In the genomic region with DNA sequence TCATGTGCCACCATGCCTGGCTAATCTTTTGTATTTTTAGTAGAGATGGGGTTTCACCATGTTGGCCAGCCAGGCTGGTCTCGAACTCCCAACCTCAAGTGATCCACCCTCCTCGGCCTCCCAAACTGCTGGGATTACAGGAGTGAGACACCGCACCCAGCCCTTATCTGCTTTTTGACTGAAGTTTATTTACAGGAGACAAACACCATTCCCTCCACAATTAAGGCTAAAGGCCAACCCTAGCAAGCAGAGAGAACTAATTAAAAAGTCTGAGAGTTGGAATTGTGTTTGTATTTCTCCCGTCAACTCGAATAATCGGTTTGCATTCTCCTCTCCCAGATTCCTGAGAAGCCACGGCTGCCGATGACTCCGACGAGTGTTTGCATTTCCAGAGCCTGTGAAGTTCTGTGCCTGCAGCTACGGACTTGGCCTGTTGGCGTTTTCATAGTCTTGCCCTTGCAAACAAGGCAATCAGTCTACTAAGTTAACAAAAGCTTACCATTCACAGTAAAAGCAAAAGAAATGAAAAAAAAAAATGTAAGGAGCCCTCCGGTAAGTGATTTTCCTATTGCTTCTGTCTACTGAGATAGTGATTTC, we compare ENCODE assay signal across 17 cellular contexts.
DNase-seq lines count a peak whose midpoint lies in the region; ATAC-seq and TF ChIP-seq lines count a peak whose summit lies in the region.
"Had no signal": no experiment of that assay in that cellular context is flagged by ENCODE, and none has a peak within 500 bp of the region (broad histone marks: within the 10 kb centered on the region; RNA-seq: fewer than 3 reads in every experiment).

No MANE protein-coding gene starts in this region.

- no peak overlapping the region for H3K4me3 Mint-ChIP-seq in glutamatergic neuron (ENCODE audit: unreplicated experiment)
- H3K4me3 Mint-ChIP-seq: activated CD4-positive, alpha-beta T cell treated with anti-CD3 and anti-CD28 coated beads, Interleukin-2, amount 10 ng/mL, durations not matched to agents 24 days and 14 days; activated T-helper 1 cell treated with anti-CD3 and anti-CD28 coated beads, Interleukin-12 subunit alpha, Interleukin-12 subunit beta, Interleukin-2, Interleukin-4 antibody, amounts not matched to agents 30 ng/mL and 10 ng/mL and 1 ng/mL, durations not matched to agents 14 hours and 24 hours and 36 hours; T-cell had no signal

- H3K4me1 Mint-ChIP-seq in glutamatergic neuron (ENCODE audit: low read depth, unreplicated experiment), result no peaks in the 10 kb centered on the region
- H3K4me1 Mint-ChIP-seq: activated CD4-positive, alpha-beta T cell treated with anti-CD3 and anti-CD28 coated beads, Interleukin-2, amount 10 ng/mL, durations not matched to agents 24 days and 14 days; T-cell had no signal

- H3K36me3 Mint-ChIP-seq in glutamatergic neuron (ENCODE audit: unreplicated experiment), result no peaks in the 10 kb centered on the region
- H3K36me3 Mint-ChIP-seq: T-cell had no signal

- H3K9me3 ChIP-seq in AG04450 (ENCODE audit: control insufficient read depth, insufficient read depth, low read length), result peaks cover 5% of the 10 kb centered on the region
- H3K9me3 ChIP-seq: BE2C had no signal

- H3K27me3 ChIP-seq in AG04450 (ENCODE audit: control insufficient read depth, insufficient read depth, low read length), result peaks cover 44% of the 10 kb centered on the region
- no peaks in the 10 kb centered on the region for H3K27me3 ChIP-seq in brain microvascular endothelial cell (replicated peaks)
- H3K27me3 ChIP-seq: BE2C had no signal

- H3K27ac Mint-ChIP-seq in glutamatergic neuron (ENCODE audit: unreplicated experiment), result no peak overlapping the region
- H3K27ac Mint-ChIP-seq: activated CD4-positive, alpha-beta T cell treated with anti-CD3 and anti-CD28 coated beads, Interleukin-2, amount 10 ng/mL, durations not matched to agents 24 days and 14 days; activated T-helper 1 cell treated with anti-CD3 and anti-CD28 coated beads, Interleukin-12 subunit alpha, Interleukin-12 subunit beta, Interleukin-2, Interleukin-4 antibody, amounts not matched to agents 30 ng/mL and 10 ng/mL and 1 ng/mL, durations not matched to agents 14 hours and 24 hours and 36 hours; T-cell had no signal

- POLR2A ChIA-PET in AG04450 (lab: Yijun Ruan, JAX), result interaction anchor here (0.7 to 0.8 kb wide), 5 partner anchors 12 to 274 kb away, joined by 3 to 4 read pairs (median 3); no protein-coding TSS in a partner anchor

- CTCF ChIA-PET in AG04450 (lab: Charles Lee), result interaction anchor here (0.7 to 1.5 kb wide), 2 partner anchors 270 to 354 kb away, joined by 4 to 5 read pairs; no protein-coding TSS in a partner anchor

- DNase-seq in AG04450 (ENCODE audit: low read depth, low spot score) (no peak), HT-29 (ENCODE audit: low spot score) (peak; percentile 15), brain microvascular endothelial cell (peak; percentile 11), kidney glomerular epithelial cell (lab: John Stamatoyannopoulos, UW) (peak; percentile 20), T-helper 2 cell (no peak), glutamatergic neuron (no peak)
- DNase-seq: activated CD4-positive, alpha-beta T cell treated with anti-CD3 and anti-CD28 coated beads, Interleukin-2, amount 10 ng/mL, durations not matched to agents 24 days and 14 days; BE2C; Karpas-422; midbrain; stimulated activated CD4-positive, alpha-beta T cell treated with anti-CD3 and anti-CD28 coated beads, Interleukin-4, amount 100 ng/mL, for 4 hours; stimulated activated naive CD4-positive, alpha-beta T cell treated with Interleukin-2 at 50 U/mL for 16 hours; T-cell had no signal

- H3K27ac ChIP-seq in AG04450 (ENCODE audit: low read depth, low read length) (no peak overlapping the region), brain microvascular endothelial cell (no peak overlapping the region)
- H3K27ac ChIP-seq: breast epithelium had no signal

- ATAC-seq in GM19463 (IDR thresholded peaks at IDR 0.05; ENCODE audit: unreplicated experiment), result no peak
- no peak for ATAC-seq in GM21723 (IDR thresholded peaks at IDR 0.05; ENCODE audit: unreplicated experiment)
- ATAC-seq: T-cell had no signal

- no peak overlapping the region for H3K4me3 ChIP-seq in AG04450 (ENCODE audit: low read depth, low read length)
- H3K4me3 ChIP-seq in brain microvascular endothelial cell (ENCODE audit: low read depth, low read length), result no peak overlapping the region
- H3K4me3 ChIP-seq: breast epithelium had no signal

- no peaks in the 10 kb centered on the region for H3K36me3 ChIP-seq in brain microvascular endothelial cell (replicated peaks)
- H3K36me3 ChIP-seq: BE2C, breast epithelium had no signal

- H3K27me3 Mint-ChIP-seq in glutamatergic neuron (ENCODE audit: unreplicated experiment), result peaks cover 4% of the 10 kb centered on the region

- in situ Hi-C loops in brain microvascular endothelial cell (cut with HindIII; ENCODE audit: low pct_ligation_motif_present, low sequenced_read_pairs), result no loop called here

- TF ChIP-seq CTCF in AG04450 (IDR thresholded peaks at IDR 0.05; ENCODE audit: low read depth, low read length) (peak; percentile 33), brain microvascular endothelial cell (IDR thresholded peaks at IDR 0.05; ENCODE audit: low read depth, low read length, missing control alignments) (peak; percentile 22), glutamatergic neuron (IDR thresholded peaks at IDR 0.05; ENCODE audit: partially characterized antibody, unreplicated experiment) (no peak)

- H3K9me3 Mint-ChIP-seq in glutamatergic neuron (ENCODE audit: unreplicated experiment), result peaks cover 5% of the 10 kb centered on the region
- H3K9me3 Mint-ChIP-seq: activated CD4-positive, alpha-beta T cell treated with anti-CD3 and anti-CD28 coated beads, Interleukin-2, amount 10 ng/mL, durations not matched to agents 24 days and 14 days; activated T-helper 1 cell treated with anti-CD3 and anti-CD28 coated beads, Interleukin-12 subunit alpha, Interleukin-12 subunit beta, Interleukin-2, Interleukin-4 antibody, amounts not matched to agents 30 ng/mL and 10 ng/mL and 1 ng/mL, durations not matched to agents 14 hours and 24 hours and 36 hours; T-cell had no signal

Comparison
In these comparisons a context has a peak if more than half of its experiments do, and no peak if none do; other contexts are left out.
1. DNase-seq: peak in HT-29 (single experiment), brain microvascular endothelial cell (single experiment) and kidney glomerular epithelial cell (single experiment); none in AG04450 (single experiment), T-helper 2 cell (0 of 5) and glutamatergic neuron (single experiment).